20 cellular contexts compared by ENCODE assay signal in genomic region chr16:51410125-51410524, GRCh38.
"Had no signal": no experiment of that assay in that cellular context is flagged by ENCODE, and none has a peak within 500 bp of the region (broad histone marks: within the 10 kb centered on the region; RNA-seq: fewer than 3 reads in every experiment).

No MANE protein-coding gene starts in this region.

- H3K4me3 Mint-ChIP-seq: activated CD8-positive, alpha-beta T cell treated with anti-CD3 and anti-CD28 coated beads, Interleukin-2, amount 10 ng/mL, durations not matched to agents 7 days and 5 days; T-cell had no signal

- H3K27me3 Mint-ChIP-seq: T-cell had no signal

- H3K4me3 ChIP-seq: cardiac muscle cell, SK-N-MC had no signal

- DNase-seq: activated CD4-positive, alpha-beta T cell treated with anti-CD3 and anti-CD28 coated beads for 4 hours; activated CD8-positive, alpha-beta memory T cell treated with anti-CD3 and anti-CD28 coated beads, Interleukin-2, amount 50 U/mL, for 48 hours; activated CD8-positive, alpha-beta T cell treated with anti-CD3 and anti-CD28 coated beads, Interleukin-2, amount 10 ng/mL, durations not matched to agents 7 days and 5 days; activated naive CD4-positive, alpha-beta T cell treated with anti-CD3 and anti-CD28 coated beads, Interleukin-2, amount 50 U/mL, for 16 hours; activated T-cell treated with anti-CD3 and anti-CD28 coated beads, Interleukin-2, amount 50 U/mL, for 1 hour; aorta; MM.1S; NCI-H1105; NCI-H1436; NCI-H1694 treated with DMSO at 0.1 percent for 48 hours; NCI-H2029 treated with DMSO at 0.1 percent for 48 hours; NCI-H345; NCI-H510A; NCI-H526 treated with DMSO at 0.1 percent for 48 hours; T-cell had no signal

- ATAC-seq: activated CD4-positive, CD25-positive, alpha-beta regulatory T cell treated with anti-CD3 and anti-CD28 coated beads, Interleukin-2, amount 50 U/mL, for 24 hours; activated CD8-positive, alpha-beta T cell treated with anti-CD3 and anti-CD28 coated beads, Interleukin-2, amount 10 ng/mL, durations not matched to agents 7 days and 5 days; Right ventricle myocardium inferior; T-cell had no signal

- H3K36me3 Mint-ChIP-seq: T-cell had no signal

- H3K27me3 ChIP-seq: cardiac muscle cell had no signal

- H3K27ac ChIP-seq: cardiac muscle cell, SK-N-MC, VCaP had no signal

- H3K36me3 ChIP-seq: cardiac muscle cell had no signal

- H3K27ac Mint-ChIP-seq: activated CD8-positive, alpha-beta T cell treated with anti-CD3 and anti-CD28 coated beads, Interleukin-2, amount 10 ng/mL, durations not matched to agents 7 days and 5 days; T-cell had no signal

- H3K4me1 Mint-ChIP-seq: T-cell had no signal
